20 cellular contexts compared by ENCODE assay signal in genomic region chr17:4014148-4014927, GRCh38. TPM values are rescaled to one million over a fixed set of nuclear protein-coding genes. Genes with fewer than 3 reads are reported as not detected.
DNase-seq lines count a peak whose midpoint lies in the region; ATAC-seq, FAIRE-seq and TF ChIP-seq lines count a peak whose summit lies in the region.
"Had no signal": no experiment of that assay in that cellular context is flagged by ENCODE, and none has a peak within 500 bp of the region (broad histone marks: within the 10 kb centered on the region; RNA-seq: fewer than 3 reads in every experiment).

No MANE protein-coding gene starts in this region.

- no peak for TF ChIP-seq POLR2A in GM12892 (IDR thresholded peaks at IDR 0.05; ENCODE audit: low read depth, low read length)

- no peak for DNase-seq in GM23338 (ENCODE audit: low spot score)
- DNase-seq in T-cell, result no peak
- no peak for DNase-seq in left colon
- peak; percentile 67 for DNase-seq in osteoblast (ENCODE audit: insufficient read length, low spot score, missing footprints)
- DNase-seq in NCI-H82 (lab: John Stamatoyannopoulos, UW), result no peak
- no peak for DNase-seq in GM12892 (ENCODE audit: insufficient read length)
- no peak for DNase-seq in NCI-H2171 (lab: John Stamatoyannopoulos, UW)
- DNase-seq in NCI-H2196 (lab: John Stamatoyannopoulos, UW; ENCODE audit: unreplicated experiment), result no peak
- DNase-seq: C1 segment of cervical spinal cord, DMS 273 treated with DMSO at 0.1 percent for 48 hours, GDM1, MM.1S, NCI-H1092 treated with DMSO at 0.1 percent for 48 hours, NCI-H1694, NCI-H2107, NCI-H526 treated with DMSO at 0.1 percent for 48 hours, SHP77 treated with DMSO at 0.1 percent for 48 hours had no signal

- H3K27ac Mint-ChIP-seq in GM23338 (no peak overlapping the region), T-cell (peak overlapping the region; percentile 16 to 19)

- H3K36me3 ChIP-seq in GM23338 (ENCODE audit: insufficient read depth) (peaks cover 7% of the 10 kb centered on the region; the same call in 1 of the 2 replicates), osteoblast (ENCODE audit: insufficient read depth, low read length) (peaks cover 62% of the 10 kb centered on the region)

- H3K4me2 ChIP-seq in GM23338 (no peak overlapping the region), osteoblast (ENCODE audit: insufficient read depth, low read length) (no peak overlapping the region)
- H3K4me2 ChIP-seq: KMS-11 had no signal

- H3K27me3 Mint-ChIP-seq in GM23338 (ENCODE audit: insufficient read depth, low read depth, poor library complexity), result peaks cover 2% of the 10 kb centered on the region
- H3K27me3 Mint-ChIP-seq in T-cell, result no peaks in the 10 kb centered on the region

- H3K4me1 Mint-ChIP-seq in GM23338 (peaks cover 2% of the 10 kb centered on the region; the same call in 1 of the 3 replicates), T-cell (no peaks in the 10 kb centered on the region)

- H3F3A ChIP-seq in GM23338 (replicated peaks; ENCODE audit: low read depth), result no peaks in the 10 kb centered on the region

- H3K27ac ChIP-seq in GM23338 (ENCODE audit: low read depth) (peak overlapping the region; percentile 32; the same call in 1 of the 2 replicates), osteoblast (ENCODE audit: low read depth, low read length) (no peak overlapping the region)
- H3K27ac ChIP-seq: KMS-11 had no signal

- H3K4me1 ChIP-seq in GM23338 (ENCODE audit: insufficient read depth) (no peaks in the 10 kb centered on the region), osteoblast (ENCODE audit: insufficient read depth, low read length) (no peaks in the 10 kb centered on the region)

- H3K79me2 ChIP-seq in GM23338 (replicated peaks; ENCODE audit: insufficient read depth), result no peaks in the 10 kb centered on the region
- no peaks in the 10 kb centered on the region for H3K79me2 ChIP-seq in osteoblast (ENCODE audit: insufficient read depth, low read length)

- H3K9me2 ChIP-seq in GM23338 (ENCODE audit: insufficient read depth), result no peaks in the 10 kb centered on the region

- H3K36me3 Mint-ChIP-seq in GM23338 (ENCODE audit: low read depth), result peaks cover 31% of the 10 kb centered on the region
- peaks cover 58% of the 10 kb centered on the region for H3K36me3 Mint-ChIP-seq in T-cell

- H3K27me3 ChIP-seq in GM23338 (ENCODE audit: insufficient read depth) (no peaks in the 10 kb centered on the region), osteoblast (ENCODE audit: insufficient read depth, low read length) (no peaks in the 10 kb centered on the region)

- intact Hi-C loops in left colon (cut with DNase I, micrococcal nuclease), result no loop called here

- H2AFZ ChIP-seq in GM23338 (no peak overlapping the region), osteoblast (ENCODE audit: low read length) (no peak overlapping the region)

- no peak for TF ChIP-seq CTCF in GM23338 (conservative IDR thresholded peaks at IDR 0.05; ENCODE audit: low read depth in 2 of 2)
- TF ChIP-seq CTCF in osteoblast (IDR thresholded peaks at IDR 0.05; ENCODE audit: extremely low read depth, low read depth, low read length), result no peak

- FAIRE-seq in GM12892 (lab: Jason Lieb, UNC), result no peak
- FAIRE-seq: GM12878, H1 had no signal

- H4K20me1 ChIP-seq in GM23338 (replicated peaks; ENCODE audit: insufficient read depth), result no peaks in the 10 kb centered on the region
- peaks cover 3% of the 10 kb centered on the region for H4K20me1 ChIP-seq in osteoblast (ENCODE audit: insufficient read depth, low read length)

- CTCF ChIA-PET in T-cell (lab: Charles Lee), result no interaction called here

- H3K9me3 Mint-ChIP-seq in GM23338 (no peaks in the 10 kb centered on the region), T-cell (no peaks in the 10 kb centered on the region)

- H3K4me3 ChIP-seq in GM23338, result no peak overlapping the region
- H3K4me3 ChIP-seq in osteoblast (ENCODE audit: insufficient read depth, low read length), result no peak overlapping the region
- H3K4me3 ChIP-seq: GM12878 had no signal

- POLR2A ChIA-PET in T-cell (lab: Charles Lee), result no interaction called here

- ATAC-seq in GM23338, result no peak
- no peak for ATAC-seq in T-cell (replicated peaks in 1 of 4)
- ATAC-seq in left colon, result peak; percentile 50
- ATAC-seq: GM12878 had no signal

- no peaks in the 10 kb centered on the region for H3K9me3 ChIP-seq in osteoblast (ENCODE audit: low read depth, low read length)

- H3K4me3 Mint-ChIP-seq in GM23338, result no peak overlapping the region
- H3K4me3 Mint-ChIP-seq in T-cell, result no peak overlapping the region

TF ChIP-seq in GM23338, 12 proteins besides CTCF, POLR2A, EP300 and RAD21:
- no peak for TF ChIP-seq REST (IDR thresholded peaks at IDR 0.05; ENCODE audit: unreplicated experiment)
- no peak for TF ChIP-seq EZH2phosphoT487 (IDR thresholded peaks at IDR 0.05; ENCODE audit: unreplicated experiment)
- TF ChIP-seq EZH2 (IDR thresholded peaks at IDR 0.05; ENCODE audit: low read depth, unreplicated experiment), result no peak
- TF ChIP-seq ZNF331 (CRISPR knock-in tag; IDR thresholded peaks at IDR 0.05; ENCODE audit: low read depth), result no peak
- no peak for TF ChIP-seq ETS1 (IDR thresholded peaks at IDR 0.05)
- TF ChIP-seq JUNB (IDR thresholded peaks at IDR 0.05; ENCODE audit: unreplicated experiment), result no peak
- no peak for TF ChIP-seq STAT1 (IDR thresholded peaks at IDR 0.05; ENCODE audit: unreplicated experiment)
TF ChIP-seq in GM23338: peak in this region for 0.

RNA-seq across cellular contexts. Expression of gene ATP2A3, which starts 50.1 kb away (rescaled TPM):
- total RNA-seq in GM23338 (2014; rRNA removed; shearing (Covaris generic)), result 32.6 and 35.2 TPM in 2 replicates
- 8.2 and 9.6 TPM in 2 replicates for polyA plus RNA-seq in GM23338 (2016; fragmentation: Nextera tagmentation; extraction: Ambion mirVana)
- total RNA-seq in T-cell (100 to 1,000 TPM; 228 to 303 (median 248) TPM), left colon (100 to 1,000 TPM; 276 to 300 TPM), osteoblast (1.4 and 1.8 TPM in 2 replicates)
- 17.1 TPM for polyA plus RNA-seq in GM12892 (2012; ENCODE audit: missing spikeins)

Comparison
In these comparisons a context has a peak if more than half of its experiments do, and no peak if none do; other contexts are left out.
1. RNA of gene ATP2A3, which starts 50.1 kb away (total RNA-seq): 276 to 300 TPM in left colon, 228 to 303 TPM in T-cell and 32.6 to 35.2 TPM in GM23338; 1.4 to 1.8 TPM in osteoblast; every median in the first group is over 10 times any median in the second.